21 cellular contexts compared by ENCODE assay signal in the genomic region with DNA sequence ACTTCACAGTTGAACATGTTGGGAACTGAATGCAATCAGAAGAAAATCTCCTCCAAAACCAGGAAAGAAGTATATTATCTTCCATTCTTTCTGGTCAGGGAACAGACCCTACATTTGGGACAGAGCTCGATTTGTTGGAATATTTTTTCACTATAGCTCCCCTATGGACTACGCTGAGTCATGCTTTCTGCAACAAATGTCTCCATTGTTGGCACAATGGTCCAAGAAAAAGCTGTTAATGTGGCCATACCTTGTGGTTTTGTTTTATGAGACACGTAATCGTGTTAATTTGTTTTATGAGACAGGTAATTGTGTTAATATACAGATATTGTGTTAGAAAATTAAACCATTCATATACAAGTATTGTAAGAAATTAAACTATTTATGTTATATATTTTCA.
"Had no signal": no experiment of that assay in that cellular context is flagged by ENCODE, and none has a peak within 500 bp of the region (broad histone marks: within the 10 kb centered on the region; RNA-seq: fewer than 3 reads in every experiment).

No MANE protein-coding gene starts in this region.

- H3K27me3 Mint-ChIP-seq: naive thymus-derived CD4-positive, alpha-beta T cell; stimulated activated naive B cell treated with anti-CD40 and anti-IgM and Interleukin-4, amounts not matched to agents 10 μg/mL and 1 μg/mL and 100 μg/mL, for 72 hours; stimulated activated naive CD8-positive, alpha-beta T cell treated with anti-CD3 and anti-CD28 coated beads, Interleukin-15, amount 100 ng/mL, for 72 hours had no signal

- H3K9me3 ChIP-seq: gastrocnemius medialis, neutrophil, testis had no signal

- H3K27ac ChIP-seq: coronary artery, dorsolateral prefrontal cortex, gastrocnemius medialis, neutrophil, psoas muscle, spleen, testis, tibial nerve had no signal

- ATAC-seq: esophagus mucosa; gastrocnemius medialis; naive thymus-derived CD4-positive, alpha-beta T cell; psoas muscle; sciatic nerve; stimulated activated naive B cell treated with anti-CD40 and anti-IgM and Interleukin-4, amounts not matched to agents 10 μg/mL and 1 μg/mL and 100 μg/mL, for 72 hours; stimulated activated naive CD8-positive, alpha-beta T cell treated with anti-CD3 and anti-CD28 coated beads, Interleukin-15, amount 100 ng/mL, for 72 hours had no signal

- H3K27me3 ChIP-seq: gastrocnemius medialis, neutrophil, spleen, testis, tibial nerve had no signal

- DNase-seq: dorsolateral prefrontal cortex; effector CD8-positive, alpha-beta T cell; gastrocnemius medialis; glutamatergic neuron; immature natural killer cell; left colon; naive thymus-derived CD4-positive, alpha-beta T cell; psoas muscle; retina; spleen; stimulated activated CD4-positive, alpha-beta T cell treated with anti-CD3 and anti-CD28 coated beads, Interleukin-15, amount 100 ng/mL, for 24 hours; stimulated activated CD4-positive, alpha-beta T cell treated with anti-CD3 and anti-CD28 coated beads, Interleukin-1b, Interleukin-23, amount 100 ng/mL, for 48 hours; stimulated activated CD4-positive, alpha-beta T cell treated with anti-CD3 and anti-CD28 coated beads, Interleukin-4, amount 100 ng/mL, for 24 hours; stimulated activated naive B cell treated with anti-CD40 and anti-IgM and Interleukin-4, amounts not matched to agents 10 μg/mL and 1 μg/mL and 100 μg/mL, for 72 hours; stimulated activated naive CD8-positive, alpha-beta T cell treated with anti-CD3 and anti-CD28 coated beads, Interleukin-15, amount 100 ng/mL, for 72 hours; testis had no signal

- H3K4me1 ChIP-seq: gastrocnemius medialis, psoas muscle, testis, tibial nerve had no signal

- H3K9me3 Mint-ChIP-seq: immature natural killer cell had no signal

- H3K36me3 ChIP-seq: gastrocnemius medialis, neutrophil, spleen, tibial nerve had no signal

- H3K4me3 Mint-ChIP-seq: immature natural killer cell; naive thymus-derived CD4-positive, alpha-beta T cell; stimulated activated naive B cell treated with anti-CD40 and anti-IgM and Interleukin-4, amounts not matched to agents 10 μg/mL and 1 μg/mL and 100 μg/mL, for 72 hours; stimulated activated naive CD8-positive, alpha-beta T cell treated with anti-CD3 and anti-CD28 coated beads, Interleukin-15, amount 100 ng/mL, for 72 hours had no signal

- H3K27ac Mint-ChIP-seq: stimulated activated naive B cell treated with anti-CD40 and anti-IgM and Interleukin-4, amounts not matched to agents 10 μg/mL and 1 μg/mL and 100 μg/mL, for 72 hours; stimulated activated naive CD8-positive, alpha-beta T cell treated with anti-CD3 and anti-CD28 coated beads, Interleukin-15, amount 100 ng/mL, for 72 hours had no signal

- H3K4me3 ChIP-seq: coronary artery, dorsolateral prefrontal cortex, gastrocnemius medialis, psoas muscle, spleen, testis, tibial nerve had no signal
